24 cellular contexts compared by ENCODE assay signal in the genomic region with DNA sequence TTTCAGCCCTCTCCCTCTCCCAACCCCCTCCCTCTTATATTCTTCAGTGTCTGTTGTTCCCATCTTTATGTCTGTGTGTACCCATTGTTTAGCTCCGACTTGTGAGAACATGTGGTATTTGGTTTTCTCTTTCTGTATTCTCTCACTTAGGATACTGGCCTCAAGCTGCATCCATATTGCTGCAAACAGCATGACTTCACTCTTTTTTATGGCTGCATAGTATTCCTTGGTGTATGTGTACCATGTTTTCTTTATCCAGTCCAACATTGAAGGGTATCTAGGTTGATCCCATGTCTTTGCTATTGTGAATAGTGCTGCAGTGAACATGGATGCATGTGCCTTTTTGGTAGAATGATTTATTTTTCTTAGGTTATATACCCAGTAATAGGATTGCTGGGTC.
"Had no signal": no experiment of that assay in that cellular context is flagged by ENCODE, and none has a peak within 500 bp of the region (broad histone marks: within the 10 kb centered on the region; RNA-seq: fewer than 3 reads in every experiment).

No MANE protein-coding gene starts in this region.

- DNase-seq: natural killer cell; occipital lobe; ovary; posterior cingulate gyrus; psoas muscle; right cardiac atrium; right lobe of liver; sigmoid colon; small intestine; stimulated activated CD4-positive, alpha-beta T cell treated with anti-CD3 and anti-CD28 coated beads, Interleukin-15, amount 100 ng/mL, for 24 hours; stimulated activated CD4-positive, alpha-beta T cell treated with anti-CD3 and anti-CD28 coated beads, Interleukin-2, amount 100 ng/mL, for 24 hours; stimulated activated CD4-positive, alpha-beta T cell treated with anti-CD3 and anti-CD28 coated beads, Interleukin-2, amount 100 ng/mL, for 48 hours; stimulated activated CD4-positive, alpha-beta T cell treated with anti-CD3 and anti-CD28 coated beads, Interleukin-4, amount 100 ng/mL, for 24 hours; stimulated activated naive B cell treated with anti-CD40 and anti-IgM and Interleukin-4, amounts not matched to agents 10 μg/mL and 1 μg/mL and 100 μg/mL, for 72 hours; stimulated activated naive CD4-positive, alpha-beta T cell treated with Interleukin-2 at 50 U/mL for 16 hours; stomach; thyroid gland; transverse colon; upper lobe of right lung; uterus had no signal

- H3K4me3 ChIP-seq: neural progenitor cell, ovary, psoas muscle, right lobe of liver, sigmoid colon, stomach, thoracic aorta, thyroid gland, transverse colon, upper lobe of right lung, uterus had no signal

- H2AFZ ChIP-seq: neural progenitor cell, parathyroid adenoma had no signal

- H3K27ac ChIP-seq: neural progenitor cell, ovary, parathyroid adenoma, psoas muscle, right lobe of liver, sigmoid colon, stomach, thoracic aorta, thyroid gland, transverse colon, upper lobe of right lung, uterus had no signal

- H3K9me3 ChIP-seq: ovary, psoas muscle, right lobe of liver, stomach, thoracic aorta, thyroid gland, upper lobe of right lung, uterus had no signal

- H3K9ac ChIP-seq: neural progenitor cell, parathyroid adenoma had no signal

- ATAC-seq: natural killer cell; psoas muscle; right cardiac atrium; right lobe of liver; stimulated activated effector memory CD8-positive, alpha-beta T cell treated with anti-CD3 and anti-CD28 coated beads, Interleukin-12 subunit alpha, Interleukin-12 subunit beta, amount 100 ng/mL, for 72 hours; stimulated activated naive B cell treated with anti-CD40 and anti-IgM and Interleukin-4, amounts not matched to agents 10 μg/mL and 1 μg/mL and 100 μg/mL, for 72 hours; upper lobe of right lung had no signal

- H3K79me2 ChIP-seq: parathyroid adenoma had no signal

- H3K4me2 ChIP-seq: neural progenitor cell had no signal

- H3K4me1 ChIP-seq: parathyroid adenoma, psoas muscle, right lobe of liver, sigmoid colon, stomach, transverse colon, upper lobe of right lung, uterus had no signal

- H3K27me3 ChIP-seq: neural progenitor cell, right lobe of liver, sigmoid colon, stomach, thyroid gland, transverse colon, upper lobe of right lung, uterus had no signal

- H3K36me3 ChIP-seq: neural progenitor cell, ovary, right lobe of liver, thoracic aorta, thyroid gland, transverse colon, uterus had no signal
